Comparison of ENCODE assay signal across 8 cellular contexts in genomic region chr11:66638177-66639065, GRCh38. TPM values are rescaled to one million over a fixed set of nuclear protein-coding genes. Genes with fewer than 3 reads are reported as not detected.
DNase-seq lines count a peak whose midpoint lies in the region; ATAC-seq and TF ChIP-seq lines count a peak whose summit lies in the region.

Gene RBM4 (plus strand): TSS chr11:66638703. CDS start chr11:66639712, 1,009 bp downstream.

- H3K4me1 Mint-ChIP-seq in activated CD4-positive, alpha-beta T cell treated with anti-CD3 and anti-CD28 coated beads for 36 hours, result peaks cover 65% of the 10 kb centered on the region

- peak within 1 kb of the TSS; percentile 97 for H3K27ac Mint-ChIP-seq in activated CD4-positive, alpha-beta T cell treated with anti-CD3 and anti-CD28 coated beads for 36 hours

- H3K36me3 Mint-ChIP-seq in activated CD4-positive, alpha-beta T cell treated with anti-CD3 and anti-CD28 coated beads for 36 hours (ENCODE audit: low read depth), result peaks cover 73% of the 10 kb centered on the region

- H3K27me3 Mint-ChIP-seq in activated CD4-positive, alpha-beta T cell treated with anti-CD3 and anti-CD28 coated beads for 36 hours, result no peaks in the 10 kb centered on the region

- H3K9me3 Mint-ChIP-seq in activated CD4-positive, alpha-beta T cell treated with anti-CD3 and anti-CD28 coated beads for 36 hours (ENCODE audit: low read depth), result no peaks in the 10 kb centered on the region

- POLR2A ChIA-PET in activated CD4-positive, alpha-beta T cell treated with anti-CD3 and anti-CD28 coated beads for 36 hours (lab: Charles Lee), result interaction anchor here (0.6 to 4.2 kb wide), 18 partner anchors 9 to 1067 kb away, joined by 3 to 98 read pairs (median 4); partner anchors contain the start of genes CCDC87, CCS, DPP3 and RBM14

- peak within 1 kb of the TSS; percentile 89 for H3K4me3 Mint-ChIP-seq in activated CD4-positive, alpha-beta T cell treated with anti-CD3 and anti-CD28 coated beads for 36 hours

- H3K9me3 ChIP-seq in BE2C, result no peaks in the 10 kb centered on the region

- H3K36me3 ChIP-seq in BE2C (peaks cover 54% of the 10 kb centered on the region), kidney epithelial cell (ENCODE audit: control insufficient read depth, insufficient read depth, low read length) (no peaks in the 10 kb centered on the region)

- peak; percentile 98 for DNase-seq in BE2C
- peak; percentile 96 for DNase-seq in GM19238 (ENCODE audit: insufficient read length, low spot score)
- DNase-seq in NCI-H524 (lab: John Stamatoyannopoulos, UW), result peak; percentile 98 to 100
- peak; percentile 97 for DNase-seq in activated CD4-positive, alpha-beta T cell treated with anti-CD3 and anti-CD28 coated beads for 36 hours
- peak; percentile 100 for DNase-seq in choroid plexus epithelial cell (ENCODE audit: low read depth)
- DNase-seq in kidney epithelial cell (ENCODE audit: low read depth), result peak; percentile 98
- peak; percentile 96 for DNase-seq in stimulated activated CD4-positive, alpha-beta T cell treated with anti-CD3 and anti-CD28 coated beads, Interleukin-15, amount 100 ng/mL, for 48 hours (ENCODE audit: low read depth in 2 of 2)

- ATAC-seq in HG03442 (IDR thresholded peaks at IDR 0.05; ENCODE audit: unreplicated experiment), result peak; percentile 95
- ATAC-seq in activated CD4-positive, alpha-beta T cell treated with anti-CD3 and anti-CD28 coated beads for 36 hours, result peak; percentile 95

- CTCF ChIA-PET in activated CD4-positive, alpha-beta T cell treated with anti-CD3 and anti-CD28 coated beads for 36 hours (lab: Charles Lee), result interaction anchor here (0.7 to 3.3 kb wide), 17 partner anchors 8 to 220 kb away, joined by 3 to 32 read pairs (median 4); partner anchors contain the start of genes ACTN3, RBM14 and RBM4B

- H3K4me3 ChIP-seq in BE2C (ENCODE audit: low read depth, low read length) (peak within 1 kb of the TSS; percentile 94), choroid plexus epithelial cell (ENCODE audit: low read depth, low read length) (peak within 1 kb of the TSS; percentile 96), kidney epithelial cell (ENCODE audit: low read depth, low read length) (peak within 1 kb of the TSS; percentile 93)

- no peaks in the 10 kb centered on the region for H3K27me3 ChIP-seq in BE2C
- H3K27me3 ChIP-seq in kidney epithelial cell (ENCODE audit: control insufficient read depth, insufficient read depth, low read length), result no peaks in the 10 kb centered on the region

- no peak for TF ChIP-seq CTCF in BE2C (IDR thresholded peaks at IDR 0.05; ENCODE audit: low read depth, low read length)
- TF ChIP-seq CTCF in choroid plexus epithelial cell (conservative IDR thresholded peaks at IDR 0.05; ENCODE audit: low read depth, low read length), result peak; percentile 36
- TF ChIP-seq CTCF in kidney epithelial cell (IDR thresholded peaks at IDR 0.05; ENCODE audit: insufficient read depth, low read length, poor library complexity, severe bottlenecking), result no peak

- intact Hi-C loops in activated CD4-positive, alpha-beta T cell treated with anti-CD3 and anti-CD28 coated beads for 36 hours (cut with DNase I, micrococcal nuclease), result loop anchor here (1.0 to 10.0 kb wide), 16 partner anchors 19 to 846 kb away; partner anchors contain the start of genes CCDC87 (in 2 of the 2), CCS (in 2 of the 2), ACTN3 (in 1 of the 2) and AIP (in 1 of the 2)

- H3K4me1 ChIP-seq in BE2C, result peaks cover 6% of the 10 kb centered on the region; the same call in 1 of the 2 replicates

RNA-seq across cellular contexts. Expression of gene RBM4, which starts in this region (rescaled TPM):
- polyA plus RNA-seq in BE2C (2012; ENCODE audit: insufficient read depth, insufficient read length, low read depth), result 307 TPM
- total RNA-seq in activated CD4-positive, alpha-beta T cell treated with anti-CD3 and anti-CD28 coated beads for 36 hours, result 100 to 1,000 TPM; 104 to 122 TPM
- 168 and 174 TPM in 2 replicates for total RNA-seq in kidney epithelial cell

Comparison
In these comparisons a context has a peak if more than half of its experiments do, and no peak if none do; other contexts are left out.
1. Peak in every context shown above with its lines: DNase-seq, ATAC-seq and H3K4me3 ChIP-seq.